In the genomic region with DNA sequence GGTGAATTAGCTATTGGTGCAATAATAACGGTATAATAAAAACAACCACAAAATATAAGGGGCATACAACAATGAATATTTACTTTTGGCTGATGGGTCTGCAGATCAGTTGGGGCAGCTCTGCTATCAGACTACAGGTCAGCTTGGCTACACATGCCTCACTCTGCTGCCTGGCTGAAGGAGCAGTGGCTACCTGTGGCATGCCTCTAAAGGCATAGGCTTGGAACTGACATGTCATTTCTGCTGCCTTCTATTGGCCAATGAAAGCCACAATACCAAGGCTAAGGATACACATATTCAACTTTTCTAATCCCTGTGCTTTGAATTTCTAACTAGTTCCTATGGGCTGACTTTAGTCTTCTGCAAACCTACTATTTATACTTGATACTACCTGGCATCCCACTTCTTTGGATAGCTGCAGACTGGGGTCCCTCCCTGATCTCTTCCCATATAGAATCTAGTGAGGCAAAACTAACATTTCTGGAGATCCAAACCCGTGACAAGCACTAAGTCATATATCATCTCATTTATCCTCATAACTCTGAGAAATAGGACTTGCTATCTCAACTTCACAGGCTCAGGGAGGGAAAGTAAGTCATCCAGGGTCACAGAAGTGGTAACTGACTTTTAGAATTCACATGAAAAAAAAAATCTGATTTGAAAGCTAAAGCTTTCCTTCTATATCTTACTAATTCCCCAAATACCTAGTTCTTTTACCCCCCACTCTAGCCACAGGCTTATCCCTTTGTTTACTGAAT, we compare ENCODE assay signal across 1 cellular context.
TF ChIP-seq lines count a peak whose summit lies in the region.

No MANE protein-coding gene starts in this region.

TF ChIP-seq in SK-N-SH, 30 proteins besides CTCF, POLR2A, EP300 and RAD21:
- no peak for TF ChIP-seq GATA2 (CRISPR knock-in tag; IDR thresholded peaks at IDR 0.05)
- no peak for TF ChIP-seq RCOR1 (IDR thresholded peaks at IDR 0.05; ENCODE audit: low read length)
- TF ChIP-seq FOXJ3 (CRISPR knock-in tag; IDR thresholded peaks at IDR 0.05), result no peak
- TF ChIP-seq MEF2A (IDR thresholded peaks at IDR 0.05; ENCODE audit: borderline replicate concordance, low read depth), result no peak
- no peak for TF ChIP-seq GABPA (IDR thresholded peaks at IDR 0.05; ENCODE audit: low read depth)
- TF ChIP-seq, protein P1, sequence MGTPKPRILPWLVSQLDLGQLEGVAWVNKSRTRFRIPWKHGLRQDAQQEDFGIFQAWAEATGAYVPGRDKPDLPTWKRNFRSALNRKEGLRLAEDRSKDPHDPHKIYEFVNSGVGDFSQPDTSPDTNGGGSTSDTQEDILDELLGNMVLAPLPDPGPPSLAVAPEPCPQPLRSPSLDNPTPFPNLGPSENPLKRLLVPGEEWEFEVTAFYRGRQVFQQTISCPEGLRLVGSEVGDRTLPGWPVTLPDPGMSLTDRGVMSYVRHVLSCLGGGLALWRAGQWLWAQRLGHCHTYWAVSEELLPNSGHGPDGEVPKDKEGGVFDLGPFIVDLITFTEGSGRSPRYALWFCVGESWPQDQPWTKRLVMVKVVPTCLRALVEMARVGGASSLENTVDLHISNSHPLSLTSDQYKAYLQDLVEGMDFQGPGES (IDR thresholded peaks at IDR 0.05; ENCODE audit: low read depth, low read length), result no peak
- no peak for TF ChIP-seq NRF1 (IDR thresholded peaks at IDR 0.05; ENCODE audit: low read depth, low read length)
- TF ChIP-seq, protein P2, sequence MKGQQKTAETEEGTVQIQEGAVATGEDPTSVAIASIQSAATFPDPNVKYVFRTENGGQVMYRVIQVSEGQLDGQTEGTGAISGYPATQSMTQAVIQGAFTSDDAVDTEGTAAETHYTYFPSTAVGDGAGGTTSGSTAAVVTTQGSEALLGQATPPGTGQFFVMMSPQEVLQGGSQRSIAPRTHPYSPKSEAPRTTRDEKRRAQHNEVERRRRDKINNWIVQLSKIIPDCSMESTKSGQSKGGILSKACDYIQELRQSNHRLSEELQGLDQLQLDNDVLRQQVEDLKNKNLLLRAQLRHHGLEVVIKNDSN (IDR thresholded peaks at IDR 0.05; ENCODE audit: borderline replicate concordance, low read depth), result no peak
- no peak for TF ChIP-seq EZH2phosphoT487 (IDR thresholded peaks at IDR 0.05; ENCODE audit: borderline replicate concordance, low read depth)
- no peak for TF ChIP-seq FOXM1 (IDR thresholded peaks at IDR 0.05; ENCODE audit: low read depth)
- no peak for TF ChIP-seq ELF1 (IDR thresholded peaks at IDR 0.05)
- TF ChIP-seq TEAD4 (IDR thresholded peaks at IDR 0.05; ENCODE audit: borderline replicate concordance, insufficient read depth), result no peak
- TF ChIP-seq CHD2 (IDR thresholded peaks at IDR 0.05; ENCODE audit: low read length, partially characterized antibody), result no peak
- no peak for TF ChIP-seq TAF1 (IDR thresholded peaks at IDR 0.05; ENCODE audit: borderline replicate concordance, low read depth, low read length)
- TF ChIP-seq, protein P3, sequence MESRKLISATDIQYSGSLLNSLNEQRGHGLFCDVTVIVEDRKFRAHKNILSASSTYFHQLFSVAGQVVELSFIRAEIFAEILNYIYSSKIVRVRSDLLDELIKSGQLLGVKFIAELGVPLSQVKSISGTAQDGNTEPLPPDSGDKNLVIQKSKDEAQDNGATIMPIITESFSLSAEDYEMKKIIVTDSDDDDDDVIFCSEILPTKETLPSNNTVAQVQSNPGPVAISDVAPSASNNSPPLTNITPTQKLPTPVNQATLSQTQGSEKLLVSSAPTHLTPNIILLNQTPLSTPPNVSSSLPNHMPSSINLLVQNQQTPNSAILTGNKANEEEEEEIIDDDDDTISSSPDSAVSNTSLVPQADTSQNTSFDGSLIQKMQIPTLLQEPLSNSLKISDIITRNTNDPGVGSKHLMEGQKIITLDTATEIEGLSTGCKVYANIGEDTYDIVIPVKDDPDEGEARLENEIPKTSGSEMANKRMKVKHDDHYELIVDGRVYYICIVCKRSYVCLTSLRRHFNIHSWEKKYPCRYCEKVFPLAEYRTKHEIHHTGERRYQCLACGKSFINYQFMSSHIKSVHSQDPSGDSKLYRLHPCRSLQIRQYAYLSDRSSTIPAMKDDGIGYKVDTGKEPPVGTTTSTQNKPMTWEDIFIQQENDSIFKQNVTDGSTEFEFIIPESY (IDR thresholded peaks at IDR 0.05; ENCODE audit: borderline replicate concordance, low read depth), result no peak
- TF ChIP-seq MXI1 (IDR thresholded peaks at IDR 0.05; ENCODE audit: low read depth, low read length), result no peak
- no peak for TF ChIP-seq FOSL2 (IDR thresholded peaks at IDR 0.05; ENCODE audit: borderline replicate concordance, low read depth)
- TF ChIP-seq RXRA (IDR thresholded peaks at IDR 0.05; ENCODE audit: borderline replicate concordance, low read depth), result no peak
- TF ChIP-seq POLR2AphosphoS5 (IDR thresholded peaks at IDR 0.05; ENCODE audit: low read depth, low read length), result no peak
